In the genomic region with DNA sequence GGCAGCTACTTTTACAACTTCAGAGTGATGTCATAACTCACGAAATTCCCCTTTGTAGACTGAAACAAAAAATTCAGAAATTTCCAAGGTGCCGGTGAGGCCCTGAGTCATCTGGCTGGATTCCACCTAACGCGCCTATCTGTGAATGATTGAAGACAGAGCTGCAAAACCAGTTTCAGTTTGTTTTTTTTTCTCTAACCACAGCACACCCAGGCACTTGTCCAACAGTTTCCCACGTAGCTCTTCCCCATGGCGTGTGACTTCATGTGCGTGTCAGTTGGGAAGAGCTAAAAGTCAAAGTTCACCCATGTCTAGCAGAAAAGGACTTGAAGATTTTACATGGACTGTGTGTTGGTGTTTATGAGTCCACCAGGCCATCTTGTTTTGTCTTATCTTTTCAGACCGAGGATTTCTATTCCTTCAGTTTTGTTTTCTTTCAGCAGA, we compare ENCODE assay signal across 1 cellular context.
TF ChIP-seq lines count a peak whose summit lies in the region.

No MANE protein-coding gene starts in this region.

TF ChIP-seq in HEK293, 187 proteins besides CTCF, POLR2A, EP300 and RAD21 (continued from another document):
- TF ChIP-seq, protein P1, sequence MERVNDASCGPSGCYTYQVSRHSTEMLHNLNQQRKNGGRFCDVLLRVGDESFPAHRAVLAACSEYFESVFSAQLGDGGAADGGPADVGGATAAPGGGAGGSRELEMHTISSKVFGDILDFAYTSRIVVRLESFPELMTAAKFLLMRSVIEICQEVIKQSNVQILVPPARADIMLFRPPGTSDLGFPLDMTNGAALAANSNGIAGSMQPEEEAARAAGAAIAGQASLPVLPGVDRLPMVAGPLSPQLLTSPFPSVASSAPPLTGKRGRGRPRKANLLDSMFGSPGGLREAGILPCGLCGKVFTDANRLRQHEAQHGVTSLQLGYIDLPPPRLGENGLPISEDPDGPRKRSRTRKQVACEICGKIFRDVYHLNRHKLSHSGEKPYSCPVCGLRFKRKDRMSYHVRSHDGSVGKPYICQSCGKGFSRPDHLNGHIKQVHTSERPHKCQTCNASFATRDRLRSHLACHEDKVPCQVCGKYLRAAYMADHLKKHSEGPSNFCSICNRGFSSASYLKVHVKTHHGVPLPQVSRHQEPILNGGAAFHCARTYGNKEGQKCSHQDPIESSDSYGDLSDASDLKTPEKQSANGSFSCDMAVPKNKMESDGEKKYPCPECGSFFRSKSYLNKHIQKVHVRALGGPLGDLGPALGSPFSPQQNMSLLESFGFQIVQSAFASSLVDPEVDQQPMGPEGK (tag by site-specific recombination; IDR thresholded peaks at IDR 0.05) = peak; percentile 78
- peak; percentile 71 for TF ChIP-seq ZNF558 (tag by site-specific recombination; IDR thresholded peaks at IDR 0.05)
- TF ChIP-seq, protein P2, sequence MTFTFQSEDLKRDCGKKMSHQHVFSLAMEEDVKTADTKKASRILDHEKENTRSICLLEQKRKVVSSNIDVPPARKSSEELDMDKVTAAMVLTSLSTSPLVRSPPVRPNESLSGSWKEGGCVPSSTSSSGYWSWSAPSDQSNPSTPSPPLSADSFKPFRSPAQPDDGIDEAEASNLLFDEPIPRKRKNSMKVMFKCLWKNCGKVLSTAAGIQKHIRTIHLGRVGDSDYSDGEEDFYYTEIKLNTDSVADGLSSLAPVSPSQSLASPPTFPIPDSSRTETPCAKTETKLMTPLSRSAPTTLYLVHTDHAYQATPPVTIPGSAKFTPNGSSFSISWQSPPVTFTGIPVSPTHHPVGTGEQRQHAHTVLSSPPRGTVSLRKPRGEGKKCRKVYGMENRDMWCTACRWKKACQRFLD (tag by site-specific recombination; IDR thresholded peaks at IDR 0.05) = no peak
- peak; percentile 87 for TF ChIP-seq ZNF366 (tag by site-specific recombination; conservative IDR thresholded peaks at IDR 0.05)
- TF ChIP-seq RBAK (tag by site-specific recombination; IDR thresholded peaks at IDR 0.05) = no peak
